Comparison of ENCODE assay signal across 29 cellular contexts in genomic region chr4:18847276-18847890, GRCh38.
A peak's percentile ranks its signal among the peaks of the same experiment; 100 is the strongest.
DNase-seq lines count a peak whose midpoint lies in the region; ATAC-seq and TF ChIP-seq lines count a peak whose summit lies in the region.
"Had no signal": no experiment of that assay in that cellular context is flagged by ENCODE, and none has a peak within 500 bp of the region (broad histone marks: within the 10 kb centered on the region; RNA-seq: fewer than 3 reads in every experiment).

No MANE protein-coding gene starts in this region.

- no peaks in the 10 kb centered on the region for H3K9me2 ChIP-seq in hepatocyte (replicated peaks; ENCODE audit: insufficient read depth)

- TF ChIP-seq CTCF in MCF 10A (IDR thresholded peaks at IDR 0.05; ENCODE audit: unreplicated experiment) (no peak), breast epithelium (IDR thresholded peaks at IDR 0.05) (no peak), hepatocyte (IDR thresholded peaks at IDR 0.05; ENCODE audit: poor library complexity) (no peak), uterus (IDR thresholded peaks at IDR 0.05) (no peak), GM20000 (IDR thresholded peaks at IDR 0.05; ENCODE audit: extremely low read depth, missing control alignments) (no peak)

- peaks cover 0 to 8% of the 10 kb centered on the region in 2 donors for H3K9me3 ChIP-seq in breast epithelium
- no peaks in the 10 kb centered on the region for H3K9me3 ChIP-seq in hepatocyte (ENCODE audit: low read depth)
- H3K9me3 ChIP-seq in uterus: no peaks in the 10 kb centered on the region
- H3K9me3 ChIP-seq: ascending aorta, HAP-1, Peyer's patch had no signal

- DNase-seq in MCF 10A (ENCODE audit: unreplicated experiment) (peak; percentile 6), breast epithelium (ENCODE audit: low spot score in 2 of 2) (no peak), hepatocyte (ENCODE audit: low spot score) (peak; percentile 35), uterus (peak in 1 of 2 donors; percentile 16), GM20000 (ENCODE audit: low spot score) (no peak), OCI-M1 (lab: John Stamatoyannopoulos, UW) (no peak)
- DNase-seq: activated B cell treated with CpG ODN at 0.5 μM for 24 hours; activated CD4-positive, alpha-beta T cell treated with anti-CD3 and anti-CD28 coated beads, Interleukin-2, amount 10 ng/mL, durations not matched to agents 7 days and 5 days; activated effector memory CD4-positive, alpha-beta T cell treated with anti-CD3 and anti-CD28 coated beads, Interleukin-2, amount 50 U/mL, for 16 hours; activated naive CD8-positive, alpha-beta T cell treated with anti-CD3 and anti-CD28 coated beads, Interleukin-2, amount 10 ng/mL, durations not matched to agents 7 days and 5 days; CD4-positive, alpha-beta memory T cell; central memory CD4-positive, alpha-beta T cell; cortex of kidney; effector memory CD8-positive, alpha-beta T cell; erythroblast; foreskin fibroblast; heart left ventricle; Kasumi-1; naive thymus-derived CD4-positive, alpha-beta T cell; NCI-H1694; NCI-H524 treated with DMSO at 0.1 percent for 48 hours; Peyer's patch; stimulated activated CD4-positive, alpha-beta T cell treated with anti-CD3 and anti-CD28 coated beads, Interleukin-4, amount 100 ng/mL, for 1 hour; trophoblast cell had no signal

- H3K4me3 Mint-ChIP-seq in MCF 10A (ENCODE audit: unreplicated experiment): no peak overlapping the region
- H3K4me3 Mint-ChIP-seq: activated B cell treated with CpG ODN at 0.5 μM for 24 hours; activated CD4-positive, alpha-beta T cell treated with anti-CD3 and anti-CD28 coated beads, Interleukin-2, amount 10 ng/mL, durations not matched to agents 7 days and 5 days; activated naive CD8-positive, alpha-beta T cell treated with anti-CD3 and anti-CD28 coated beads, Interleukin-2, amount 10 ng/mL, durations not matched to agents 7 days and 5 days; CD4-positive, alpha-beta memory T cell; effector memory CD8-positive, alpha-beta T cell; mesothelial cell of epicardium; naive thymus-derived CD4-positive, alpha-beta T cell had no signal

- ATAC-seq in SK-N-SH treated with all-trans-retinoic acid at 6 μM for 48 hours: peak; percentile 56
- no peak for ATAC-seq in HG02588 (IDR thresholded peaks at IDR 0.05; ENCODE audit: unreplicated experiment)
- ATAC-seq: effector memory CD8-positive, alpha-beta T cell; heart left ventricle; naive thymus-derived CD4-positive, alpha-beta T cell had no signal

- H3K4me1 Mint-ChIP-seq in MCF 10A (ENCODE audit: insufficient read depth, unreplicated experiment): no peaks in the 10 kb centered on the region
- H3K4me1 Mint-ChIP-seq: activated B cell treated with CpG ODN at 0.5 μM for 24 hours; activated CD4-positive, alpha-beta T cell treated with anti-CD3 and anti-CD28 coated beads, Interleukin-2, amount 10 ng/mL, durations not matched to agents 7 days and 5 days; activated naive CD8-positive, alpha-beta T cell treated with anti-CD3 and anti-CD28 coated beads, Interleukin-2, amount 10 ng/mL, durations not matched to agents 7 days and 5 days; CD4-positive, alpha-beta memory T cell; naive thymus-derived CD4-positive, alpha-beta T cell had no signal

- H3K27ac ChIP-seq in breast epithelium: no peak overlapping the region
- peak overlapping the region; percentile 18 for H3K27ac ChIP-seq in hepatocyte
- H3K27ac ChIP-seq in uterus: peak overlapping the region; percentile 21 to 64
- H3K27ac ChIP-seq: ascending aorta, heart left ventricle, Peyer's patch had no signal

- H3K27me3 ChIP-seq in breast epithelium: no peaks in the 10 kb centered on the region
- no peaks in the 10 kb centered on the region for H3K27me3 ChIP-seq in hepatocyte
- H3K27me3 ChIP-seq in uterus: no peaks in the 10 kb centered on the region
- H3K27me3 ChIP-seq: ascending aorta, heart left ventricle, Peyer's patch had no signal

- H3K4me3 ChIP-seq in breast epithelium: no peak overlapping the region
- H3K4me3 ChIP-seq in hepatocyte: no peak overlapping the region
- no peak overlapping the region for H3K4me3 ChIP-seq in uterus
- H3K4me3 ChIP-seq: ascending aorta, HAP-1, heart left ventricle, Peyer's patch had no signal

- no peaks in the 10 kb centered on the region for H4K20me1 ChIP-seq in hepatocyte (ENCODE audit: insufficient read depth, poor library complexity, severe bottlenecking)

- H3K36me3 ChIP-seq in breast epithelium (no peaks in the 10 kb centered on the region), hepatocyte (replicated peaks; ENCODE audit: insufficient read depth, low read depth) (no peaks in the 10 kb centered on the region), uterus (no peaks in the 10 kb centered on the region)
- H3K36me3 ChIP-seq: ascending aorta, HAP-1, heart left ventricle, Peyer's patch had no signal

- H3K27me3 Mint-ChIP-seq in MCF 10A (ENCODE audit: insufficient read depth, unreplicated experiment): no peaks in the 10 kb centered on the region
- H3K27me3 Mint-ChIP-seq: activated B cell treated with CpG ODN at 0.5 μM for 24 hours; activated CD4-positive, alpha-beta T cell treated with anti-CD3 and anti-CD28 coated beads, Interleukin-2, amount 10 ng/mL, durations not matched to agents 7 days and 5 days; activated naive CD8-positive, alpha-beta T cell treated with anti-CD3 and anti-CD28 coated beads, Interleukin-2, amount 10 ng/mL, durations not matched to agents 7 days and 5 days; CD4-positive, alpha-beta memory T cell; effector memory CD8-positive, alpha-beta T cell; naive thymus-derived CD4-positive, alpha-beta T cell had no signal

- 86% methylated on average over 4 of the region's 4 CpGs for WGBS in hepatocyte (ENCODE audit: low lambda C conversion rate, missing lambda C conversion rate)

- no peaks in the 10 kb centered on the region for H3K36me3 Mint-ChIP-seq in MCF 10A (ENCODE audit: insufficient read depth, unreplicated experiment)
- H3K36me3 Mint-ChIP-seq: activated naive CD8-positive, alpha-beta T cell treated with anti-CD3 and anti-CD28 coated beads, Interleukin-2, amount 10 ng/mL, durations not matched to agents 7 days and 5 days; CD4-positive, alpha-beta memory T cell; mesothelial cell of epicardium had no signal

- H3K9me3 Mint-ChIP-seq in MCF 10A (ENCODE audit: unreplicated experiment): peaks cover 12% of the 10 kb centered on the region

- no peak overlapping the region for H2AFZ ChIP-seq in hepatocyte

- no peaks in the 10 kb centered on the region for H3K79me2 ChIP-seq in hepatocyte

- intact Hi-C loops in MCF 10A (cut with micrococcal nuclease) (no loop called here), breast epithelium (cut with DNase I; ENCODE audit: low total_unique reads) (no loop called here), uterus (cut with DNase I; ENCODE audit: low total_unique reads) (no loop called here)

- H3K4me2 ChIP-seq in hepatocyte: no peak overlapping the region

- H3K4me1 ChIP-seq in breast epithelium (no peaks in the 10 kb centered on the region), hepatocyte (ENCODE audit: insufficient read depth) (no peaks in the 10 kb centered on the region), uterus (no peaks in the 10 kb centered on the region)
- H3K4me1 ChIP-seq: ascending aorta, HAP-1, heart left ventricle, Peyer's patch had no signal

- no peak for TF ChIP-seq POLR2A in breast epithelium (IDR thresholded peaks at IDR 0.05)
- TF ChIP-seq POLR2A in uterus (IDR thresholded peaks at IDR 0.05): no peak

- CTCF ChIA-PET in MCF 10A (lab: Yijun Ruan, JAX): no interaction called here

- BruUV-seq in MCF 10A (replicated peaks; lab: Mats Ljungman, UMichigan): no TSS peak

- POLR2A ChIA-PET in MCF 10A (lab: Yijun Ruan, JAX): interaction anchor here (0.6 kb wide), 1 partner anchor 398 kb away, joined by 3 read pairs; no protein-coding TSS in a partner anchor

- H3K27ac Mint-ChIP-seq in MCF 10A (ENCODE audit: low read depth, unreplicated experiment): no peak overlapping the region
- H3K27ac Mint-ChIP-seq: activated B cell treated with CpG ODN at 0.5 μM for 24 hours; activated CD4-positive, alpha-beta T cell treated with anti-CD3 and anti-CD28 coated beads, Interleukin-2, amount 10 ng/mL, durations not matched to agents 7 days and 5 days; activated naive CD8-positive, alpha-beta T cell treated with anti-CD3 and anti-CD28 coated beads, Interleukin-2, amount 10 ng/mL, durations not matched to agents 7 days and 5 days; CD4-positive, alpha-beta memory T cell; effector memory CD8-positive, alpha-beta T cell; mesothelial cell of epicardium; naive thymus-derived CD4-positive, alpha-beta T cell had no signal

TF ChIP-seq in SK-N-SH treated with all-trans-retinoic acid at 6 μM for 48 hours, 23 proteins besides CTCF, POLR2A, EP300 and RAD21:
- TF ChIP-seq ISL1 (CRISPR knock-in tag; IDR thresholded peaks at IDR 0.05) (peak; percentile 29; the same call in 1 of the 2 replicates), ZC3H10 (CRISPR knock-in tag; IDR thresholded peaks at IDR 0.05) (peak; percentile 71; the same call in 1 of the 2 replicates), TCF4 (CRISPR knock-in tag; IDR thresholded peaks at IDR 0.05; ENCODE audit: borderline replicate concordance) (no peak), TOX (CRISPR knock-in tag; IDR thresholded peaks at IDR 0.05; ENCODE audit: borderline replicate concordance) (peak; percentile 51; the same call in 1 of the 2 replicates)
TF ChIP-seq in SK-N-SH treated with all-trans-retinoic acid at 6 μM for 48 hours: peak in this region for 3.

Comparison
In these comparisons a context has a peak if more than half of its experiments do, and no peak if none do; other contexts are left out.
1. DNase-seq: peak in MCF 10A (single experiment) and hepatocyte (single experiment); none in breast epithelium (0 of 2), GM20000 (single experiment) and OCI-M1 (single experiment).
2. H3K27ac ChIP-seq: peak in hepatocyte (single experiment) and uterus (2 of 2); none in breast epithelium (0 of 2).